ENCODE assay signal across 8 cellular contexts in genomic region chr2:239275037-239275685, GRCh38.
DNase-seq lines count a peak whose midpoint lies in the region; ATAC-seq and TF ChIP-seq lines count a peak whose summit lies in the region.

No MANE protein-coding gene starts in this region.

- H3K36me3 ChIP-seq in DOHH2 (ENCODE audit: control insufficient read depth, low read length): no peaks in the 10 kb centered on the region
- H3K36me3 ChIP-seq in WERI-Rb-1: no peaks in the 10 kb centered on the region

- H3K9me3 ChIP-seq in DOHH2 (ENCODE audit: control insufficient read depth, insufficient read depth, low read length): no peaks in the 10 kb centered on the region
- no peaks in the 10 kb centered on the region for H3K9me3 ChIP-seq in WERI-Rb-1 (ENCODE audit: severe bottlenecking)

- no peaks in the 10 kb centered on the region for H3K79me2 ChIP-seq in DOHH2 (ENCODE audit: control insufficient read depth, low read length)

- H3K27ac ChIP-seq in DOHH2 (ENCODE audit: low read depth, low read length) (no peak overlapping the region), HL-60 (replicated peaks) (peak overlapping the region; percentile 70), WERI-Rb-1 (peak overlapping the region; percentile 82)

- H3K27me3 ChIP-seq in DOHH2 (ENCODE audit: control insufficient read depth, low read length): peaks cover 57% of the 10 kb centered on the region
- H3K27me3 ChIP-seq in HL-60 (ENCODE audit: insufficient read depth, poor library complexity, severe bottlenecking): no peaks in the 10 kb centered on the region
- no peaks in the 10 kb centered on the region for H3K27me3 ChIP-seq in WERI-Rb-1 (ENCODE audit: insufficient read depth, low read depth, severe bottlenecking)

- TF ChIP-seq CTCF in DOHH2 (IDR thresholded peaks at IDR 0.05; ENCODE audit: low read depth, low read length, poor library complexity, severe bottlenecking) (peak; percentile 18), HL-60 (IDR thresholded peaks at IDR 0.05; ENCODE audit: insufficient read depth, low read length) (no peak), WERI-Rb-1 (IDR thresholded peaks at IDR 0.05; ENCODE audit: low read depth, low read length) (no peak)

- no peak overlapping the region for H3K4me3 ChIP-seq in DOHH2 (ENCODE audit: low read length)
- H3K4me3 ChIP-seq in HL-60 (replicated peaks; ENCODE audit: insufficient read depth, low read length): peak overlapping the region; percentile 19
- H3K4me3 ChIP-seq in WERI-Rb-1 (ENCODE audit: low read depth, low read length): no peak overlapping the region

- no peak overlapping the region for H3K4me2 ChIP-seq in DOHH2 (ENCODE audit: low read length)

- peak; percentile 41 for ATAC-seq in left colon

- no peaks in the 10 kb centered on the region for H3K9me2 ChIP-seq in DOHH2 (replicated peaks; ENCODE audit: control insufficient read depth, low read length)

- intact Hi-C loops in left colon (cut with DNase I, micrococcal nuclease): no loop called here

- no peaks in the 10 kb centered on the region for H3K4me1 ChIP-seq in DOHH2 (ENCODE audit: control insufficient read depth, low read length)

- H4K20me1 ChIP-seq in DOHH2 (ENCODE audit: control insufficient read depth, insufficient read depth, low read depth, low read length): peaks cover 53% of the 10 kb centered on the region

- DNase-seq in HL-60 (ENCODE audit: low read depth in 1 of 2, low spot score in 1 of 2): peak; percentile 82 to 94
- DNase-seq in WERI-Rb-1: no peak
- peak; percentile 96 for DNase-seq in brain pericyte (ENCODE audit: low read depth, low spot score)
- DNase-seq in left colon: peak; percentile 60 to 77
- peak; percentile 75 to 81 for DNase-seq in stimulated activated CD4-positive, alpha-beta T cell treated with anti-CD3 and anti-CD28 coated beads, Interleukin-2, amount 100 ng/mL, for 24 hours
- DNase-seq in superior temporal gyrus (ENCODE audit: extremely low spot score): no peak
- no peak for DNase-seq in SW 1271 (lab: John Stamatoyannopoulos, UW)

- no peaks in the 10 kb centered on the region for H3F3A ChIP-seq in DOHH2 (ENCODE audit: control insufficient read depth, insufficient read depth)

Comparison
In these comparisons a context has a peak if more than half of its experiments do, and no peak if none do; other contexts are left out.
1. DNase-seq: peak in HL-60 (2 of 2), brain pericyte (single experiment), left colon (2 of 2) and stimulated activated CD4-positive, alpha-beta T cell treated with anti-CD3 and anti-CD28 coated beads, Interleukin-2, amount 100 ng/mL, for 24 hours (2 of 2); none in WERI-Rb-1 (single experiment), superior temporal gyrus (single experiment) and SW 1271 (0 of 2).